33 cellular contexts compared by ENCODE assay signal in the genomic region with DNA sequence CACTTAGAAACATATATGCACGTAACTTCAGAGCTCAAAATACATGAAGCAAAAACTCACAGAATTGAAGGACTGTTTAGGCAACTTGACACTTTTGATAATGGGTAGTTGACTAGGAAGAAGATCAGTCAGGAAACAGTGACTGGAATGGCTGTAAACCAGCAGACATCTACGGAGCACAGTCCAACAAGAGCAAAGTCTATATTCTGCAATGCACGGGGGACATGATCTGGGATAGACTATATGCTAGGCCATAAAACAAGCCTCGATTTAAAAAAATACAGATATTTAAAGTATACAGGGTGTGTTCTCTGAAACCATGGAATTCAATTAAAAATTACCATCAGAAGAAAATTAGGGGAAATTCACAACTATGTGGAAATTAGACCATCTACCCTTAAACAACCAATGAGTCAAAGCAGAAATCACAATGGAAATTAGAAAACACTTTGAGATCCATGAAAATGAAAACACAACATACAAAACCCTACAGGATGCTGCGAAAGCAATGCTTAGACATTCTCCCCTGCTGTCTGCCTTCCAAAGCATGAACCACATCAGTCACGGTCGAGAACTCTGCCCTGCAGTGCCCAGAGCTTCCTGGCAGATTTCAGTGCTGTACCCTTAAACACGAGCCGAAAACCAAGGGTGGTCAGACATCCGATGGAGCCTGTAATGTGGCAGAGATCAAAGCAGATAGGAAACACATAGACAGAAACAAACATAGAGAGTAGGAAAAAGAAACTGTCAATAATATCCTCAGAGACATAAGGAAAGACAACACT.
"Had no signal": no experiment of that assay in that cellular context is flagged by ENCODE, and none has a peak within 500 bp of the region (broad histone marks: within the 10 kb centered on the region; RNA-seq: fewer than 3 reads in every experiment).

No MANE protein-coding gene starts in this region.

- H3K27ac Mint-ChIP-seq: activated CD4-positive, alpha-beta memory T cell treated with anti-CD3 and anti-CD28 coated beads for 36 hours; activated naive CD4-positive, alpha-beta T cell treated with anti-CD3 and anti-CD28 coated beads, Interleukin-2, amount 10 ng/mL, durations not matched to agents 7 days and 5 days; activated naive CD8-positive, alpha-beta T cell; activated naive CD8-positive, alpha-beta T cell treated with anti-CD3 and anti-CD28 coated beads, Interleukin-2, amount 50 U/mL, for 24 hours had no signal

- H3K4me3 ChIP-seq: PC-9 had no signal

- H3K27ac ChIP-seq: PC-9, RWPE1, WERI-Rb-1 had no signal

- H3K4me2 ChIP-seq: PC-9 had no signal

- H3K27me3 Mint-ChIP-seq: activated CD4-positive, alpha-beta memory T cell treated with anti-CD3 and anti-CD28 coated beads for 36 hours; activated naive CD8-positive, alpha-beta T cell; activated naive CD8-positive, alpha-beta T cell treated with anti-CD3 and anti-CD28 coated beads, Interleukin-2, amount 50 U/mL, for 24 hours; brain had no signal

- FAIRE-seq: RCC 7860 had no signal

- H3K4me1 Mint-ChIP-seq: activated naive CD4-positive, alpha-beta T cell treated with anti-CD3 and anti-CD28 coated beads, Interleukin-2, amount 10 ng/mL, durations not matched to agents 7 days and 5 days; activated naive CD8-positive, alpha-beta T cell treated with anti-CD3 and anti-CD28 coated beads, Interleukin-2, amount 50 U/mL, for 24 hours; brain had no signal

- H3K36me3 ChIP-seq: WERI-Rb-1 had no signal

- H2AFZ ChIP-seq: PC-9 had no signal

- H3K36me3 Mint-ChIP-seq: activated CD4-positive, alpha-beta memory T cell treated with anti-CD3 and anti-CD28 coated beads for 36 hours; activated naive CD4-positive, alpha-beta T cell treated with anti-CD3 and anti-CD28 coated beads, Interleukin-2, amount 10 ng/mL, durations not matched to agents 7 days and 5 days; activated naive CD8-positive, alpha-beta T cell; brain had no signal

- DNase-seq: activated CD4-positive, alpha-beta memory T cell treated with anti-CD3 and anti-CD28 coated beads for 36 hours; activated CD4-positive, alpha-beta T cell treated with anti-CD3 and anti-CD28 coated beads for 1 hour; activated CD4-positive, alpha-beta T cell treated with anti-CD3 and anti-CD28 coated beads for 48 hours; activated CD4-positive, CD25-positive, alpha-beta regulatory T cell; activated CD8-positive, alpha-beta memory T cell treated with anti-CD3 and anti-CD28 coated beads, Interleukin-2, amount 50 U/mL, for 4 hours; activated effector memory CD4-positive, alpha-beta T cell treated with Interleukin-2 at 50 U/mL for 16 hours; activated naive CD4-positive, alpha-beta T cell treated with anti-CD3 and anti-CD28 coated beads, Interleukin-2, amount 10 ng/mL, durations not matched to agents 7 days and 5 days; activated naive CD8-positive, alpha-beta T cell treated with anti-CD3 and anti-CD28 coated beads, Interleukin-2, amount 50 U/mL, for 24 hours; activated T-cell treated with anti-CD3 and anti-CD28 coated beads for 4 hours; activated T-cell treated with anti-CD3 and anti-CD28 coated beads, Interleukin-2, amount 50 U/mL, for 4 hours; anterior cingulate cortex; central memory CD4-positive, alpha-beta T cell; NCI-H1048; NCI-H1105 treated with DMSO at 0.1 percent for 48 hours; NCI-H1436; NCI-H1694; NCI-H1930; NCI-H2081 treated with DMSO at 0.1 percent for 48 hours; NCI-H226; NCI-H446 treated with DMSO at 0.1 percent for 48 hours; NCI-H524 treated with DMSO at 0.1 percent for 48 hours; NCI-H748 treated with DMSO at 0.1 percent for 48 hours; PC-9; SIG-M5; SW 1271; T1000; WERI-Rb-1 had no signal

- H3K9me3 Mint-ChIP-seq: activated CD4-positive, alpha-beta memory T cell treated with anti-CD3 and anti-CD28 coated beads for 36 hours; activated naive CD4-positive, alpha-beta T cell treated with anti-CD3 and anti-CD28 coated beads, Interleukin-2, amount 10 ng/mL, durations not matched to agents 7 days and 5 days; activated naive CD8-positive, alpha-beta T cell treated with anti-CD3 and anti-CD28 coated beads, Interleukin-2, amount 50 U/mL, for 24 hours; activated T-cell treated with anti-CD3 and anti-CD28 coated beads, Interleukin-2, amount 50 U/mL, for 4 hours had no signal

- ATAC-seq: activated naive CD8-positive, alpha-beta T cell treated with anti-CD3 and anti-CD28 coated beads, Interleukin-2, amount 50 U/mL, for 24 hours; activated T-cell treated with anti-CD3 and anti-CD28 coated beads, Interleukin-2, amount 50 U/mL, for 4 hours; Right ventricle myocardium inferior; SK-N-SH treated with all-trans-retinoic acid at 6 μM for 48 hours had no signal

- H3K4me3 Mint-ChIP-seq: activated CD4-positive, alpha-beta memory T cell treated with anti-CD3 and anti-CD28 coated beads for 36 hours; activated naive CD4-positive, alpha-beta T cell treated with anti-CD3 and anti-CD28 coated beads, Interleukin-2, amount 10 ng/mL, durations not matched to agents 7 days and 5 days; activated naive CD8-positive, alpha-beta T cell; activated naive CD8-positive, alpha-beta T cell treated with anti-CD3 and anti-CD28 coated beads, Interleukin-2, amount 50 U/mL, for 24 hours; activated T-cell treated with anti-CD3 and anti-CD28 coated beads, Interleukin-2, amount 50 U/mL, for 4 hours; brain had no signal
